ENCODE assay signal across 19 cellular contexts in genomic region chr1:245588250-245588649, GRCh38.
DNase-seq lines count a peak whose midpoint lies in the region; ATAC-seq and TF ChIP-seq lines count a peak whose summit lies in the region.
"Had no signal": no experiment of that assay in that cellular context is flagged by ENCODE, and none has a peak within 500 bp of the region (broad histone marks: within the 10 kb centered on the region; RNA-seq: fewer than 3 reads in every experiment).

No MANE protein-coding gene starts in this region.

- CTCF ChIA-PET in SK-N-SH (lab: Yijun Ruan, JAX) = no interaction called here

- no peak overlapping the region for H3K9ac ChIP-seq in SK-N-SH

- H3F3A ChIP-seq in SK-N-SH (replicated peaks; ENCODE audit: insufficient read depth) = peaks cover 15% of the 10 kb centered on the region

- peak overlapping the region in 1 of 2 experiments; percentile 96; a peak in 2 of 4 replicates for H3K27ac ChIP-seq in SK-N-SH (ENCODE audit: low read depth in 2 of 2, low read length in 1 of 2)
- H3K27ac ChIP-seq: 22Rv1, Peyer's patch had no signal

- no peaks in the 10 kb centered on the region for H3K79me2 ChIP-seq in SK-N-SH (ENCODE audit: insufficient read depth)

- WGBS in SK-N-SH (ENCODE audit: low lambda C conversion rate) = 97% methylated on average over 9 of the region's 9 CpGs

- H3K4me1 ChIP-seq in SK-N-SH (ENCODE audit: control insufficient read depth in 1 of 2, insufficient read depth in 2 of 2, low read depth in 1 of 2, low read length in 1 of 2) = peaks cover 0 to 64% of the 10 kb centered on the region in 2 experiments; a peak in 3 of 4 replicates
- H3K4me1 ChIP-seq: Peyer's patch had no signal

- peak overlapping the region; percentile 43 to 94 (median 78) for H3K27ac Mint-ChIP-seq in brain
- peak overlapping the region; percentile 81 for H3K27ac Mint-ChIP-seq in neural crest cell (ENCODE audit: unreplicated experiment)
- H3K27ac Mint-ChIP-seq: CD8-positive, alpha-beta T cell had no signal

- peaks cover 0 to 14% of the 10 kb centered on the region in 2 experiments for H3K36me3 ChIP-seq in SK-N-SH (replicated peaks in 1 of 2; ENCODE audit: control insufficient read depth in 1 of 2, insufficient read depth in 2 of 2, low read length in 1 of 2)
- H3K36me3 ChIP-seq: Peyer's patch had no signal

- H3K4me1 Mint-ChIP-seq in brain = peaks cover 79% of the 10 kb centered on the region
- peaks cover 44% of the 10 kb centered on the region for H3K4me1 Mint-ChIP-seq in neural crest cell

- H2AFZ ChIP-seq in SK-N-SH (ENCODE audit: low read depth) = no peak overlapping the region

- H3K27me3 Mint-ChIP-seq in brain (peaks cover 6% of the 10 kb centered on the region), neural crest cell (ENCODE audit: low read depth) (no peaks in the 10 kb centered on the region)

- H3K4me2 ChIP-seq in SK-N-SH = no peak overlapping the region

- H3K4me3 ChIP-seq in SK-N-SH (ENCODE audit: low read depth in 2 of 2, low read length in 1 of 2) = no peak overlapping the region
- H3K4me3 ChIP-seq: Peyer's patch had no signal

- H4K20me1 ChIP-seq in SK-N-SH (ENCODE audit: insufficient read depth) = no peaks in the 10 kb centered on the region

- TF ChIP-seq CTCF in SK-N-SH (IDR thresholded peaks at IDR 0.05) (no peak), brain (conservative IDR thresholded peaks at IDR 0.05) (no peak), neural crest cell (conservative IDR thresholded peaks at IDR 0.05) (no peak)

- POLR2A ChIA-PET in SK-N-SH (lab: Yijun Ruan, JAX) = no interaction called here

- no peak for TF ChIP-seq EP300 in SK-N-SH (IDR thresholded peaks at IDR 0.05; ENCODE audit: borderline replicate concordance in 1 of 2, low read depth in 1 of 2, low read length in 1 of 2)

- DNase-seq in SK-N-SH = peak; percentile 38
- DNase-seq in neural crest cell (ENCODE audit: low read depth, low spot score) = no peak
- DNase-seq in DMS114 treated with DMSO at 0.1 percent for 48 hours (lab: John Stamatoyannopoulos, UW; ENCODE audit: unreplicated experiment) = no peak
- DNase-seq in 8988T = no peak
- DNase-seq in NK-92 (lab: John Stamatoyannopoulos, UW; ENCODE audit: unreplicated experiment) = no peak
- DNase-seq in dermis blood vessel endothelial cell = no peak
- DNase-seq: C1 segment of cervical spinal cord; Calu3; CD8-positive, alpha-beta T cell; KG1; NCI-H1105; NCI-H187; NCI-H2107; NCI-H345; NCI-H82; Peyer's patch had no signal

- H3K9me2 ChIP-seq in SK-N-SH = no peaks in the 10 kb centered on the region

- H3K9me3 ChIP-seq in SK-N-SH = no peaks in the 10 kb centered on the region
- H3K9me3 ChIP-seq: Peyer's patch had no signal

- TF ChIP-seq RAD21 in SK-N-SH (IDR thresholded peaks at IDR 0.05; ENCODE audit: low read length) = no peak

- H3K36me3 Mint-ChIP-seq in brain (no peaks in the 10 kb centered on the region), neural crest cell (ENCODE audit: low read depth) (no peaks in the 10 kb centered on the region)
- H3K36me3 Mint-ChIP-seq: CD8-positive, alpha-beta T cell had no signal

- ATAC-seq in SK-N-SH treated with all-trans-retinoic acid at 6 μM for 48 hours = no peak
- ATAC-seq: CD8-positive, alpha-beta T cell had no signal

- no peaks in the 10 kb centered on the region for H3K9me3 Mint-ChIP-seq in brain
- H3K9me3 Mint-ChIP-seq in neural crest cell = no peaks in the 10 kb centered on the region
- H3K9me3 Mint-ChIP-seq: CD8-positive, alpha-beta T cell had no signal

- no peaks in the 10 kb centered on the region for H3K27me3 ChIP-seq in SK-N-SH (ENCODE audit: insufficient read depth)
- H3K27me3 ChIP-seq: Peyer's patch had no signal

- peak overlapping the region; percentile 15 to 74 (median 26) for H3K4me3 Mint-ChIP-seq in brain
- no peak overlapping the region for H3K4me3 Mint-ChIP-seq in neural crest cell
- H3K4me3 Mint-ChIP-seq: CD8-positive, alpha-beta T cell had no signal

TF ChIP-seq in SK-N-SH, 30 proteins besides CTCF, POLR2A, EP300 and RAD21 (continues in another document):
- TF ChIP-seq SIN3A (IDR thresholded peaks at IDR 0.05; ENCODE audit: borderline replicate concordance, low read depth, low read length) (no peak), REST (IDR thresholded peaks at IDR 0.05; ENCODE audit: low read depth, low read length) (no peak), PBX3 (IDR thresholded peaks at IDR 0.05) (no peak), GATA2 (CRISPR knock-in tag; IDR thresholded peaks at IDR 0.05) (no peak), FOSL2 (IDR thresholded peaks at IDR 0.05; ENCODE audit: borderline replicate concordance, low read depth) (no peak), GABPA (IDR thresholded peaks at IDR 0.05; ENCODE audit: low read depth) (no peak), TAF1 (IDR thresholded peaks at IDR 0.05; ENCODE audit: borderline replicate concordance, low read depth, low read length) (no peak)

TF ChIP-seq in SK-N-SH treated with all-trans-retinoic acid at 6 μM for 48 hours, 23 proteins besides CTCF, POLR2A, EP300 and RAD21:
- TF ChIP-seq ZNF8 (CRISPR knock-in tag; IDR thresholded peaks at IDR 0.05) (no peak), ZFP30 (CRISPR knock-in tag; IDR thresholded peaks at IDR 0.05) (no peak), GLIS3 (CRISPR knock-in tag; IDR thresholded peaks at IDR 0.05) (no peak), CSDC2 (CRISPR knock-in tag; IDR thresholded peaks at IDR 0.05) (no peak), TOX (CRISPR knock-in tag; IDR thresholded peaks at IDR 0.05; ENCODE audit: borderline replicate concordance) (no peak), PPARA (CRISPR knock-in tag; IDR thresholded peaks at IDR 0.05; ENCODE audit: borderline replicate concordance) (no peak), ISL1 (CRISPR knock-in tag; IDR thresholded peaks at IDR 0.05) (no peak), TSHZ2 (CRISPR knock-in tag; IDR thresholded peaks at IDR 0.05) (no peak), TCF4 (CRISPR knock-in tag; IDR thresholded peaks at IDR 0.05; ENCODE audit: borderline replicate concordance) (no peak), CREB5 (CRISPR knock-in tag; IDR thresholded peaks at IDR 0.05; ENCODE audit: low read depth) (no peak), SNAI2 (CRISPR knock-in tag; IDR thresholded peaks at IDR 0.05) (no peak), BACH2 (CRISPR knock-in tag; IDR thresholded peaks at IDR 0.05; ENCODE audit: borderline replicate concordance) (no peak), OSR1 (CRISPR knock-in tag; IDR thresholded peaks at IDR 0.05) (no peak), CSRNP3 (CRISPR knock-in tag; IDR thresholded peaks at IDR 0.05) (no peak), ZNF565 (CRISPR knock-in tag; conservative IDR thresholded peaks at IDR 0.05; ENCODE audit: low read depth) (no peak), ESRRG (CRISPR knock-in tag; IDR thresholded peaks at IDR 0.05) (no peak), ARNTL (CRISPR knock-in tag; IDR thresholded peaks at IDR 0.05; ENCODE audit: borderline replicate concordance, low read depth) (no peak)
